In the genomic region with DNA sequence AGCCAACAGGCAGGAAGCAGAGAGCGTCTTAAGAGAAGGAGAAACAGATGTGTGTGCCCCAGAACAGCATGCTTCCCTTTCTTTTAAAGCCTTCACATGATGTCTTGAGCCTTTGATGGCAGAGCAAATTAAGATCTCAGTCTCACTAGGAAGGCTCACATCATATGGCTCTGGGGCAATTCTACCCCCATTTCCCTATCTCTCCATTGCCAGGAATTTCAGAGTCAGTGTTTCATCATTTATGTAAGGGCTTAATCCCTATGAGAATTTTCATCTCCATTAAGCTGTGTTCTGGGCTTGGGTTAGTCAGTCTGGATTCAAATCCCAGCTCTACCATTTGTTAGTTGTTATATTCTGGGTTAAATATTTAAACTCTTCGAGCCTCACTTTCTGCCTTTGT, we compare ENCODE assay signal across 24 cellular contexts.
"Had no signal": no experiment of that assay in that cellular context is flagged by ENCODE, and none has a peak within 500 bp of the region (broad histone marks: within the 10 kb centered on the region; RNA-seq: fewer than 3 reads in every experiment).

No MANE protein-coding gene starts in this region.

- ATAC-seq: activated naive CD4-positive, alpha-beta T cell treated with anti-CD3 and anti-CD28 coated beads, Interleukin-2, amount 50 U/mL, for 72 hours; effector memory CD8-positive, alpha-beta T cell; esophagus mucosa; left lung; naive thymus-derived CD4-positive, alpha-beta T cell; psoas muscle had no signal

- H3K4me3 ChIP-seq: adrenal gland, breast epithelium, dorsolateral prefrontal cortex, left lung, lung, ovary, psoas muscle, thoracic aorta, upper lobe of left lung had no signal

- H3K4me1 ChIP-seq: adrenal gland, left lung, psoas muscle had no signal

- H3K36me3 Mint-ChIP-seq: activated naive CD4-positive, alpha-beta T cell treated with anti-CD3 and anti-CD28 coated beads, Interleukin-2, amount 50 U/mL, for 72 hours; naive thymus-derived CD4-positive, alpha-beta T cell; stimulated activated naive B cell treated with anti-CD40 and anti-IgM and Interleukin-4, amounts not matched to agents 10 μg/mL and 1 μg/mL and 100 μg/mL, for 72 hours had no signal

- H3K27me3 ChIP-seq: adrenal gland, breast epithelium, left lung, ovary, upper lobe of left lung had no signal

- H3K4me3 Mint-ChIP-seq: central memory CD8-positive, alpha-beta T cell; effector memory CD8-positive, alpha-beta T cell; naive thymus-derived CD4-positive, alpha-beta T cell; stimulated activated naive B cell treated with anti-CD40 and anti-IgM and Interleukin-4, amounts not matched to agents 10 μg/mL and 1 μg/mL and 100 μg/mL, for 72 hours; T-helper 1 cell treated with Interleukin-12 subunit alpha and Interleukin-12 subunit beta and Interleukin-4 antibody, amounts not matched to agents 30 μg/mL and 1 μg/mL, for 36 hours had no signal

- H3K36me3 ChIP-seq: adrenal gland, breast epithelium, left lung, ovary, thoracic aorta, upper lobe of left lung had no signal

- H3K27ac Mint-ChIP-seq: activated naive CD4-positive, alpha-beta T cell treated with anti-CD3 and anti-CD28 coated beads, Interleukin-2, amount 50 U/mL, for 72 hours; effector memory CD8-positive, alpha-beta T cell; naive thymus-derived CD4-positive, alpha-beta T cell; stimulated activated naive B cell treated with anti-CD40 and anti-IgM and Interleukin-4, amounts not matched to agents 10 μg/mL and 1 μg/mL and 100 μg/mL, for 72 hours; T-helper 1 cell treated with Interleukin-12 subunit alpha and Interleukin-12 subunit beta and Interleukin-4 antibody, amounts not matched to agents 30 μg/mL and 1 μg/mL, for 36 hours had no signal

- H3K9me3 ChIP-seq: adrenal gland, breast epithelium, left lung, ovary, psoas muscle, thoracic aorta, upper lobe of left lung had no signal

- H3K27ac ChIP-seq: adrenal gland, breast epithelium, dorsolateral prefrontal cortex, left lung, ovary, psoas muscle, thoracic aorta, upper lobe of left lung, VCaP had no signal

- H3K9me3 Mint-ChIP-seq: activated naive CD4-positive, alpha-beta T cell treated with anti-CD3 and anti-CD28 coated beads, Interleukin-2, amount 50 U/mL, for 72 hours; central memory CD8-positive, alpha-beta T cell; effector memory CD8-positive, alpha-beta T cell; naive thymus-derived CD4-positive, alpha-beta T cell; stimulated activated naive B cell treated with anti-CD40 and anti-IgM and Interleukin-4, amounts not matched to agents 10 μg/mL and 1 μg/mL and 100 μg/mL, for 72 hours; T-helper 1 cell treated with Interleukin-12 subunit alpha and Interleukin-12 subunit beta and Interleukin-4 antibody, amounts not matched to agents 30 μg/mL and 1 μg/mL, for 36 hours had no signal

- DNase-seq: activated CD4-positive, alpha-beta T cell treated with anti-CD3 and anti-CD28 coated beads, Interleukin-2, amount 50 U/mL, for 1 hour; activated CD4-positive, CD25-positive, alpha-beta regulatory T cell treated with anti-CD3 and anti-CD28 coated beads, Interleukin-2, amount 50 U/mL, for 72 hours; activated T-cell treated with anti-CD3 and anti-CD28 coated beads, Interleukin-2, amount 50 U/mL, for 1 hour; adrenal gland; dorsolateral prefrontal cortex; effector memory CD8-positive, alpha-beta T cell; hippocampal formation; kidney glomerular epithelial cell; left lung; naive thymus-derived CD4-positive, alpha-beta T cell; ovary; psoas muscle; right cardiac atrium; stimulated activated CD4-positive, alpha-beta T cell treated with anti-CD3 and anti-CD28 coated beads, Interleukin-1b, Interleukin-23, amount 100 ng/mL, for 48 hours; stimulated activated naive B cell treated with anti-CD40 and anti-IgM and Interleukin-4, amounts not matched to agents 10 μg/mL and 1 μg/mL and 100 μg/mL, for 72 hours; upper lobe of left lung had no signal
